Comparison of ENCODE assay signal across 11 cellular contexts in genomic region chr7:129009437-129009836, GRCh38. TPM values are rescaled to one million over a fixed set of nuclear protein-coding genes. Genes with fewer than 3 reads are reported as not detected.
DNase-seq lines count a peak whose midpoint lies in the region; ATAC-seq and TF ChIP-seq lines count a peak whose summit lies in the region.
"Had no signal": no experiment of that assay in that cellular context is flagged by ENCODE, and none has a peak within 500 bp of the region (broad histone marks: within the 10 kb centered on the region; RNA-seq: fewer than 3 reads in every experiment).

No MANE protein-coding gene starts in this region.

- H3K9ac ChIP-seq in SU-DHL-6 (ENCODE audit: low read length) (peak overlapping the region; percentile 3; the same call in 1 of the 2 replicates), SK-N-SH (no peak overlapping the region)

- H3K4me2 ChIP-seq in SU-DHL-6 (ENCODE audit: low read depth, low read length, poor library complexity, severe bottlenecking) (peak overlapping the region; percentile 45), SK-N-SH (no peak overlapping the region)

- WGBS in SK-N-SH (ENCODE audit: low lambda C conversion rate) = 100% methylated on average over 3 of the region's 3 CpGs
- 70 to 72% methylated on average over 2 to 3 of the region's 3 CpGs for WGBS in gastroesophageal sphincter (ENCODE audit: low coverage in 1 of 2), 2 donors

- H3K36me3 ChIP-seq in SU-DHL-6 (ENCODE audit: low read length) = peaks cover 41% of the 10 kb centered on the region
- peaks cover 45 to 73% of the 10 kb centered on the region in 2 experiments for H3K36me3 ChIP-seq in SK-N-SH (replicated peaks in 1 of 2; ENCODE audit: control insufficient read depth in 1 of 2, insufficient read depth in 2 of 2, low read length in 1 of 2)
- H3K36me3 ChIP-seq in gastroesophageal sphincter = peaks cover 0 to 66% of the 10 kb centered on the region in 2 donors

- H2AFZ ChIP-seq in SU-DHL-6 (ENCODE audit: low read depth, low read length, severe bottlenecking) = no peak overlapping the region
- no peak overlapping the region for H2AFZ ChIP-seq in SK-N-SH (ENCODE audit: low read depth)

- TF ChIP-seq RAD21 in SK-N-SH (IDR thresholded peaks at IDR 0.05; ENCODE audit: low read length) = no peak

- no peak for TF ChIP-seq CTCF in GM10266 (IDR thresholded peaks at IDR 0.05; ENCODE audit: control insufficient read depth, insufficient read depth, low read depth, missing control alignments)
- TF ChIP-seq CTCF in SU-DHL-6 (IDR thresholded peaks at IDR 0.05; ENCODE audit: insufficient read depth, low read length, poor library complexity, severe bottlenecking) = no peak
- no peak for TF ChIP-seq CTCF in SK-N-SH (IDR thresholded peaks at IDR 0.05)
- TF ChIP-seq CTCF in gastroesophageal sphincter (IDR thresholded peaks at IDR 0.05) = no peak

- H3K4me3 ChIP-seq in SU-DHL-6 (ENCODE audit: insufficient read depth, low read length, poor library complexity, severe bottlenecking) (no peak overlapping the region), SK-N-SH (ENCODE audit: low read depth in 2 of 2, low read length in 1 of 2) (no peak overlapping the region), gastroesophageal sphincter (no peak overlapping the region)
- H3K4me3 ChIP-seq: SK-N-MC, tibial nerve had no signal

- H3K4me1 ChIP-seq in SK-N-SH (ENCODE audit: control insufficient read depth in 1 of 2, insufficient read depth in 2 of 2, low read depth in 1 of 2, low read length in 1 of 2) = peaks cover 0 to 4% of the 10 kb centered on the region in 2 experiments; a peak in 1 of 4 replicates
- H3K4me1 ChIP-seq in gastroesophageal sphincter = peaks cover 0 to 9% (median 0%) of the 10 kb centered on the region in 3 donors

- TF ChIP-seq EP300 in SK-N-SH (IDR thresholded peaks at IDR 0.05; ENCODE audit: borderline replicate concordance in 1 of 2, low read depth in 1 of 2, low read length in 1 of 2) (no peak), gastroesophageal sphincter (IDR thresholded peaks at IDR 0.05) (no peak)

- ATAC-seq in GM19043 (IDR thresholded peaks at IDR 0.05; ENCODE audit: low read depth, unreplicated experiment) = peak; percentile 52
- ATAC-seq in HG02973 (IDR thresholded peaks at IDR 0.05; ENCODE audit: unreplicated experiment) = peak; percentile 75
- no peak for ATAC-seq in gastroesophageal sphincter

- H3K9me2 ChIP-seq in SU-DHL-6 (replicated peaks; ENCODE audit: insufficient read depth, low read length) (no peaks in the 10 kb centered on the region), SK-N-SH (no peaks in the 10 kb centered on the region)

- peaks cover 51% of the 10 kb centered on the region for H3K79me2 ChIP-seq in SU-DHL-6 (ENCODE audit: insufficient read depth, low read length)
- peaks cover 72% of the 10 kb centered on the region for H3K79me2 ChIP-seq in SK-N-SH (ENCODE audit: insufficient read depth)

- H3F3A ChIP-seq in SU-DHL-6 (ENCODE audit: insufficient read depth) = peaks cover 25% of the 10 kb centered on the region; the same call in 1 of the 2 replicates
- peaks cover 3% of the 10 kb centered on the region for H3F3A ChIP-seq in SK-N-SH (replicated peaks; ENCODE audit: insufficient read depth)

- no peaks in the 10 kb centered on the region for H4K20me1 ChIP-seq in SU-DHL-6 (ENCODE audit: low read depth, low read length)
- 0 out of 2 replicates have a peak, but pooled peaks cover 9% of the 10 kb centered on the region for H4K20me1 ChIP-seq in SK-N-SH (ENCODE audit: insufficient read depth)

- CTCF ChIA-PET in SK-N-SH (lab: Yijun Ruan, JAX) = interaction anchor here (0.9 to 1.9 kb wide), 6 partner anchors 8 to 82 kb away, joined by 3 to 10 read pairs (median 6); no protein-coding TSS in a partner anchor

- TF ChIP-seq POLR2A in gastroesophageal sphincter (IDR thresholded peaks at IDR 0.05) = no peak

- no peaks in the 10 kb centered on the region for H3K27me3 ChIP-seq in SU-DHL-6 (ENCODE audit: low read length)
- H3K27me3 ChIP-seq in SK-N-SH (ENCODE audit: insufficient read depth) = no peaks in the 10 kb centered on the region
- H3K27me3 ChIP-seq in gastroesophageal sphincter = no peaks in the 10 kb centered on the region
- H3K27me3 ChIP-seq: tibial nerve had no signal

- DNase-seq in GM10266 (ENCODE audit: extremely low spot score) (peak; percentile 30), COLO668 (lab: John Stamatoyannopoulos, UW; ENCODE audit: unreplicated experiment) (no peak), SK-N-SH (no peak), T1000 (lab: John Stamatoyannopoulos, UW) (no peak)
- DNase-seq: DMS79 had no signal

- H3K9me3 ChIP-seq in SU-DHL-6 (ENCODE audit: insufficient read depth, low read length) (no peaks in the 10 kb centered on the region), SK-N-SH (no peaks in the 10 kb centered on the region), gastroesophageal sphincter (no peaks in the 10 kb centered on the region)
- H3K9me3 ChIP-seq: tibial nerve had no signal

- POLR2A ChIA-PET in SK-N-SH (lab: Yijun Ruan, JAX) = no interaction called here

- H3K27ac ChIP-seq in SU-DHL-6 (ENCODE audit: low read depth, low read length) (peak overlapping the region; percentile 73), SK-N-SH (ENCODE audit: low read depth in 2 of 2, low read length in 1 of 2) (no peak overlapping the region), gastroesophageal sphincter (no peak overlapping the region)
- H3K27ac ChIP-seq: SK-N-MC, tibial nerve had no signal

TF ChIP-seq in SK-N-SH, 30 proteins besides CTCF, POLR2A, EP300 and RAD21:
- no peak for TF ChIP-seq TAF1 (IDR thresholded peaks at IDR 0.05; ENCODE audit: borderline replicate concordance, low read depth, low read length)
- TF ChIP-seq USF1 (IDR thresholded peaks at IDR 0.05; ENCODE audit: borderline replicate concordance, low read depth) = no peak
- no peak for TF ChIP-seq RCOR1 (IDR thresholded peaks at IDR 0.05; ENCODE audit: low read length)
- TF ChIP-seq EZH2phosphoT487 (IDR thresholded peaks at IDR 0.05; ENCODE audit: borderline replicate concordance, low read depth) = no peak
- TF ChIP-seq TEAD4 (IDR thresholded peaks at IDR 0.05; ENCODE audit: borderline replicate concordance, insufficient read depth) = no peak
- no peak for TF ChIP-seq FOXM1 (IDR thresholded peaks at IDR 0.05; ENCODE audit: low read depth)
- TF ChIP-seq GATA2 (CRISPR knock-in tag; IDR thresholded peaks at IDR 0.05) = no peak
- no peak for TF ChIP-seq FOXJ3 (CRISPR knock-in tag; IDR thresholded peaks at IDR 0.05)
- TF ChIP-seq CHD2 (IDR thresholded peaks at IDR 0.05; ENCODE audit: low read length, partially characterized antibody) = no peak
- TF ChIP-seq RXRA (IDR thresholded peaks at IDR 0.05; ENCODE audit: borderline replicate concordance, low read depth) = no peak
- no peak for TF ChIP-seq ELF1 (IDR thresholded peaks at IDR 0.05)
- TF ChIP-seq, protein P1, sequence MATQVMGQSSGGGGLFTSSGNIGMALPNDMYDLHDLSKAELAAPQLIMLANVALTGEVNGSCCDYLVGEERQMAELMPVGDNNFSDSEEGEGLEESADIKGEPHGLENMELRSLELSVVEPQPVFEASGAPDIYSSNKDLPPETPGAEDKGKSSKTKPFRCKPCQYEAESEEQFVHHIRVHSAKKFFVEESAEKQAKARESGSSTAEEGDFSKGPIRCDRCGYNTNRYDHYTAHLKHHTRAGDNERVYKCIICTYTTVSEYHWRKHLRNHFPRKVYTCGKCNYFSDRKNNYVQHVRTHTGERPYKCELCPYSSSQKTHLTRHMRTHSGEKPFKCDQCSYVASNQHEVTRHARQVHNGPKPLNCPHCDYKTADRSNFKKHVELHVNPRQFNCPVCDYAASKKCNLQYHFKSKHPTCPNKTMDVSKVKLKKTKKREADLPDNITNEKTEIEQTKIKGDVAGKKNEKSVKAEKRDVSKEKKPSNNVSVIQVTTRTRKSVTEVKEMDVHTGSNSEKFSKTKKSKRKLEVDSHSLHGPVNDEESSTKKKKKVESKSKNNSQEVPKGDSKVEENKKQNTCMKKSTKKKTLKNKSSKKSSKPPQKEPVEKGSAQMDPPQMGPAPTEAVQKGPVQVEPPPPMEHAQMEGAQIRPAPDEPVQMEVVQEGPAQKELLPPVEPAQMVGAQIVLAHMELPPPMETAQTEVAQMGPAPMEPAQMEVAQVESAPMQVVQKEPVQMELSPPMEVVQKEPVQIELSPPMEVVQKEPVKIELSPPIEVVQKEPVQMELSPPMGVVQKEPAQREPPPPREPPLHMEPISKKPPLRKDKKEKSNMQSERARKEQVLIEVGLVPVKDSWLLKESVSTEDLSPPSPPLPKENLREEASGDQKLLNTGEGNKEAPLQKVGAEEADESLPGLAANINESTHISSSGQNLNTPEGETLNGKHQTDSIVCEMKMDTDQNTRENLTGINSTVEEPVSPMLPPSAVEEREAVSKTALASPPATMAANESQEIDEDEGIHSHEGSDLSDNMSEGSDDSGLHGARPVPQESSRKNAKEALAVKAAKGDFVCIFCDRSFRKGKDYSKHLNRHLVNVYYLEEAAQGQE (IDR thresholded peaks at IDR 0.05; ENCODE audit: low read depth, low read length) = no peak
- TF ChIP-seq, protein P2, sequence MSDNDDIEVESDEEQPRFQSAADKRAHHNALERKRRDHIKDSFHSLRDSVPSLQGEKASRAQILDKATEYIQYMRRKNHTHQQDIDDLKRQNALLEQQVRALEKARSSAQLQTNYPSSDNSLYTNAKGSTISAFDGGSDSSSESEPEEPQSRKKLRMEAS (IDR thresholded peaks at IDR 0.05; ENCODE audit: low read depth) = no peak

RNA-seq across cellular contexts. Expression of gene TNPO3, which starts 45.5 kb away (rescaled TPM):
- 27.8 and 32.7 TPM in 2 replicates for polyA plus RNA-seq in SK-N-SH (2012; rRNA removed)
- polyA plus RNA-seq in SK-N-SH (2012; cell fraction: cytosol; rRNA removed) = 25.6 and 29.9 TPM in 2 replicates
- 27.1 and 34.5 TPM in 2 replicates for polyA plus RNA-seq in SK-N-SH (2012; cell fraction: nucleus; rRNA removed)
- 10 to 100 TPM; 34.6 to 48.5 (median 45.2) TPM for total RNA-seq in gastroesophageal sphincter
